9 cellular contexts compared by ENCODE assay signal in genomic region chr19:48397636-48398328, GRCh38. TPM values are rescaled to one million over a fixed set of nuclear protein-coding genes. Genes with fewer than 3 reads are reported as not detected.
DNase-seq lines count a peak whose midpoint lies in the region; ATAC-seq, FAIRE-seq and TF ChIP-seq lines count a peak whose summit lies in the region.
"Had no signal": no experiment of that assay in that cellular context is flagged by ENCODE, and none has a peak within 500 bp of the region (broad histone marks: within the 10 kb centered on the region; RNA-seq: fewer than 3 reads in every experiment).

No MANE protein-coding gene starts in this region.

- H3K36me3 ChIP-seq in bronchial epithelial cell (ENCODE audit: control insufficient read depth, insufficient read depth, low read length) = no peaks in the 10 kb centered on the region

- peaks cover 53 to 59% (median 56%) of the 10 kb centered on the region in 3 donors for H3K27me3 Mint-ChIP-seq in CD14-positive monocyte (ENCODE audit: low read depth in 3 of 3)
- peaks cover 27 to 36% of the 10 kb centered on the region in 2 donors for H3K27me3 Mint-ChIP-seq in natural killer cell treated with Interleukin-12 subunit alpha and Interleukin-12 subunit beta and Interleukin-15 and Interleukin-18, amount 100 ng/mL, for 72 hours

- peak overlapping the region in 5 of 7 donors; percentile 9 to 82 (median 53) for H3K27ac Mint-ChIP-seq in CD14-positive monocyte
- peak overlapping the region; percentile 63 to 89 for H3K27ac Mint-ChIP-seq in natural killer cell treated with Interleukin-12 subunit alpha and Interleukin-12 subunit beta and Interleukin-15 and Interleukin-18, amount 100 ng/mL, for 72 hours

- H3K4me3 Mint-ChIP-seq in CD14-positive monocyte = peak overlapping the region; percentile 94 to 95
- peak overlapping the region; percentile 98 for H3K4me3 Mint-ChIP-seq in natural killer cell treated with Interleukin-12 subunit alpha and Interleukin-12 subunit beta and Interleukin-15 and Interleukin-18, amount 100 ng/mL, for 72 hours

- FAIRE-seq in bronchial epithelial cell (lab: Jason Lieb, UNC) = no peak
- FAIRE-seq: endometrium had no signal

- peak overlapping the region; percentile 54 for H3K4me3 ChIP-seq in bronchial epithelial cell (ENCODE audit: low read depth, low read length)

- H3K9me3 Mint-ChIP-seq in CD14-positive monocyte = peaks cover 4 to 43% (median 14%) of the 10 kb centered on the region in 7 donors
- peaks cover 4% of the 10 kb centered on the region for H3K9me3 Mint-ChIP-seq in natural killer cell treated with Interleukin-12 subunit alpha and Interleukin-12 subunit beta and Interleukin-15 and Interleukin-18, amount 100 ng/mL, for 72 hours

- DNase-seq in CD14-positive monocyte (ENCODE audit: low spot score) (no peak), HuH-7.5 (ENCODE audit: low spot score) (peak; percentile 37), bronchial epithelial cell (ENCODE audit: low read depth) (no peak), hippocampal formation (lab: John Stamatoyannopoulos, UW) (no peak), dedifferentiated amniotic fluid mesenchymal stem cell (ENCODE audit: extremely low spot score) (no peak), kidney tubule cell (ENCODE audit: low spot score) (no peak)
- DNase-seq in natural killer cell treated with Interleukin-12 subunit alpha and Interleukin-12 subunit beta and Interleukin-15 and Interleukin-18, amount 100 ng/mL, for 72 hours (ENCODE audit: low spot score) = no peak

- intact Hi-C loops in CD14-positive monocyte (cut with micrococcal nuclease) = loop anchor here in 1 of 2 donors (10.0 kb wide), 1 partner anchor 47 kb away; the partner anchor contains the start of gene GRWD1

- ATAC-seq in natural killer cell treated with Interleukin-12 subunit alpha and Interleukin-12 subunit beta and Interleukin-15 and Interleukin-18, amount 100 ng/mL, for 72 hours = no peak
- no peak for ATAC-seq in HG02759 (IDR thresholded peaks at IDR 0.05; ENCODE audit: unreplicated experiment)

- H3K36me3 Mint-ChIP-seq in CD14-positive monocyte = peaks cover 0 to 10% of the 10 kb centered on the region in 2 donors
- no peaks in the 10 kb centered on the region for H3K36me3 Mint-ChIP-seq in natural killer cell treated with Interleukin-12 subunit alpha and Interleukin-12 subunit beta and Interleukin-15 and Interleukin-18, amount 100 ng/mL, for 72 hours

- TF ChIP-seq CTCF in CD14-positive monocyte (IDR thresholded peaks at IDR 0.05) = no peak
- no peak for TF ChIP-seq CTCF in bronchial epithelial cell (IDR thresholded peaks at IDR 0.05; ENCODE audit: insufficient read depth, low read length, severe bottlenecking)

- peaks cover 41% of the 10 kb centered on the region for H3K4me1 Mint-ChIP-seq in CD14-positive monocyte
- peaks cover 41 to 44% of the 10 kb centered on the region in 2 donors for H3K4me1 Mint-ChIP-seq in natural killer cell treated with Interleukin-12 subunit alpha and Interleukin-12 subunit beta and Interleukin-15 and Interleukin-18, amount 100 ng/mL, for 72 hours (ENCODE audit: low read depth in 2 of 2)

- peaks cover 18% of the 10 kb centered on the region for H3K27me3 ChIP-seq in bronchial epithelial cell (ENCODE audit: control insufficient read depth, insufficient read depth, low read length)

RNA-seq across cellular contexts. Expression of gene GRIN2D, which starts 4.3 kb away (rescaled TPM):
- polyA plus RNA-seq in CD14-positive monocyte = under 1 TPM in 1 of 2 donors, not detected in 1; 0.13 TPM
- under 0.01 TPM in 1 of 2 replicates, not detected in the other for total RNA-seq in bronchial epithelial cell
- under 1 TPM; 0.14 to 0.42 TPM for total RNA-seq in natural killer cell treated with Interleukin-12 subunit alpha and Interleukin-12 subunit beta and Interleukin-15 and Interleukin-18, amount 100 ng/mL, for 72 hours

RNA-seq across cellular contexts. Expression of gene KDELR1, which starts 6.4 kb away (rescaled TPM):
- 10 to 100 TPM; 42.0 to 51.3 TPM for polyA plus RNA-seq in CD14-positive monocyte
- total RNA-seq in bronchial epithelial cell = 27.9 and 30.6 TPM in 2 replicates
- 10 to 100 TPM; 64.4 to 80.9 TPM for total RNA-seq in natural killer cell treated with Interleukin-12 subunit alpha and Interleukin-12 subunit beta and Interleukin-15 and Interleukin-18, amount 100 ng/mL, for 72 hours

RNA-seq across cellular contexts. Expression of gene SYNGR4, which starts 33.6 kb away (rescaled TPM):
- not detected for polyA plus RNA-seq in CD14-positive monocyte
- not detected in 2 replicates for total RNA-seq in bronchial epithelial cell
- total RNA-seq in natural killer cell treated with Interleukin-12 subunit alpha and Interleukin-12 subunit beta and Interleukin-15 and Interleukin-18, amount 100 ng/mL, for 72 hours = under 1 TPM in 1 of 2 donors, not detected in 1; 0.45 TPM

RNA-seq across cellular contexts. Expression of gene TMEM143, which starts 34.0 kb away (rescaled TPM):
- 1 to 10 TPM; 1.7 to 2.1 TPM for polyA plus RNA-seq in CD14-positive monocyte
- 0.79 and 1.4 TPM in 2 replicates for total RNA-seq in bronchial epithelial cell
- total RNA-seq in natural killer cell treated with Interleukin-12 subunit alpha and Interleukin-12 subunit beta and Interleukin-15 and Interleukin-18, amount 100 ng/mL, for 72 hours = 10 to 100 TPM in 1 of 2 donors, 1 to 10 TPM in 1; 6.9 to 25.5 TPM

RNA-seq across cellular contexts. Expression of gene GRWD1, which starts 48.0 kb away (rescaled TPM):
- polyA plus RNA-seq in CD14-positive monocyte = 10 to 100 TPM in 1 of 2 donors, 1 to 10 TPM in 1; 10.0 to 13.9 TPM
- 23.4 and 31.9 TPM in 2 replicates for total RNA-seq in bronchial epithelial cell
- total RNA-seq in natural killer cell treated with Interleukin-12 subunit alpha and Interleukin-12 subunit beta and Interleukin-15 and Interleukin-18, amount 100 ng/mL, for 72 hours = 100 to 1,000 TPM in 1 of 2 donors, 10 to 100 TPM in 1; 60.6 to 104 TPM
